ENCODE assay signal across 32 cellular contexts in genomic region chr14:67237591-67237990, GRCh38. TPM values are rescaled to one million over a fixed set of nuclear protein-coding genes. Genes with fewer than 3 reads are reported as not detected.
"Had no signal": no experiment of that assay in that cellular context is flagged by ENCODE, and none has a peak within 500 bp of the region (broad histone marks: within the 10 kb centered on the region; RNA-seq: fewer than 3 reads in every experiment).

No MANE protein-coding gene starts in this region.

- H3K27ac ChIP-seq: epithelial cell of prostate, esophagus muscularis mucosa, foreskin keratinocyte, gastroesophageal sphincter, heart right ventricle, lower lobe of right lung, prostate gland, sigmoid colon, stomach, thyroid gland had no signal

- H3K4me1 ChIP-seq: foreskin keratinocyte, prostate gland had no signal

- FAIRE-seq: islet of Langerhans had no signal

- H3K27me3 ChIP-seq: esophagus muscularis mucosa, foreskin keratinocyte, gastroesophageal sphincter, heart right ventricle, sigmoid colon, stomach, thyroid gland had no signal

- H3K4me3 ChIP-seq: esophagus muscularis mucosa, gastroesophageal sphincter, heart right ventricle, lower lobe of right lung, prostate gland, sigmoid colon, stomach, thyroid gland had no signal

- ATAC-seq: foreskin keratinocyte; gastroesophageal sphincter; heart right ventricle; left ventricle myocardium superior; lower lobe of right lung; naive thymus-derived CD8-positive, alpha-beta T cell; right cardiac atrium; stimulated activated effector memory CD8-positive, alpha-beta T cell treated with anti-CD3 and anti-CD28 coated beads, Interleukin-12 subunit alpha, Interleukin-12 subunit beta, amount 100 ng/mL, for 72 hours had no signal

- H3K36me3 ChIP-seq: esophagus muscularis mucosa, gastroesophageal sphincter, heart right ventricle, lower lobe of right lung, prostate gland, sigmoid colon, stomach, thyroid gland had no signal

- H3K9me3 ChIP-seq: esophagus muscularis mucosa, gastroesophageal sphincter, heart right ventricle, lower lobe of right lung, prostate gland, sigmoid colon, stomach, thyroid gland had no signal

- DNase-seq: effector CD8-positive, alpha-beta T cell; endodermal cell; foreskin keratinocyte; glutamatergic neuron; heart right ventricle; hippocampal formation; left ventricle myocardium superior; lower lobe of right lung; naive thymus-derived CD8-positive, alpha-beta T cell; nephron progenitor cell; nucleus accumbens; right cardiac atrium; sigmoid colon; stimulated activated CD4-positive, alpha-beta T cell treated with anti-CD3 and anti-CD28 coated beads, Interleukin-2, amount 100 ng/mL, for 24 hours; stimulated activated CD4-positive, alpha-beta T cell treated with anti-CD3 and anti-CD28 coated beads, Interleukin-4, amount 100 ng/mL, for 24 hours; stimulated activated naive CD4-positive, alpha-beta T cell treated with Interleukin-2 at 50 U/mL for 16 hours; stomach; thyroid gland; trophoblast cell had no signal

RNA-seq across cellular contexts. Expression of gene GARIN2, which starts 48.4 kb away (rescaled TPM):
- total RNA-seq: endodermal cell; esophagus muscularis mucosa; fibroblast of lung; foreskin keratinocyte; kidney epithelial cell; left ventricle myocardium superior; mesenteric fat pad; myocyte; naive thymus-derived CD8-positive, alpha-beta T cell; osteocyte; prostate gland; sigmoid colon; skeletal muscle tissue; stomach; subcutaneous adipose tissue; thyroid gland had no signal
- polyA plus RNA-seq: fibroblast of lung, heart right ventricle, right cardiac atrium, stomach had no signal
